1 cellular context compared by ENCODE assay signal in the genomic region with DNA sequence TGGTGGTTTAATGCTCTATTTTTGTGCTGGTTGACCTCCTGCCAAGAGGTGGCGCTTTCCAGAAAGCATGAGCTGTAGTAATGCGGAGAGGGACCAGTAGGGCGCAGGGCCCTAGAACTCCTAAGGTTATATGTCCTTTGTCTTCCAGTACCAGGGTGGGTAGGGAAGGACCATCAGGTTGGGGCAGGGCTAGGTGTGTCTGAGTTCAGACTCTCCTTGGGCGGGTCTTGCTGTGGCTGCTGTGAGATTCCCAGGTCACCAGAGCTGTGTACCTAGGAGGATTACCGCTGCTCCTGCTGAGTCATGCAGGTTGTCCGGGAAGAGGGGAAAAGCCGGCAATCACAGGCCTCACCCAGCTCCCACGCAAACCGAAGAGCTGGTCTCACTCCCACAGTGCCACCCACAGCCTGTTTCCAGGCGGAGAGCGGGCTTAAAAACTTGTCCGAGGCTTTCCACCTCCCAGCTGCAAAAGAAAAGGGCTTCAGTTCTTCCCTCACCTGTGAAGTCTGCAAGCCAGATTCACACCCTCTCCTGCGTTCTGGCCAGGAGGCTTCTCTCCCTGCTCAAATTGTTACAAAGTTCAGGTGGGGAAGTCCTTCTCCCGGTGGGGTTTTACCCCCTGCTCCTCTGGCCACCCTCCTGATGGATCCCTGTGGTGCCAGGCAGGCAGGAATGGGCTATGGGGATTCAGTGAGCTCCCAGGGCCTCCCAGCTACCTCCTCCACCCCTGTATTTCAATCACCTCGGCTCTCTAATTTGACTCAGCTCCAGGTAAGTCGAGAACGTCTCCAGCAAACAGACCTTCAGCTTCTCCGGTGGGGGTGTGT.
A peak's percentile ranks its signal among the peaks of the same experiment; 100 is the strongest.
TF ChIP-seq lines count a peak whose summit lies in the region.

No MANE protein-coding gene starts in this region.

TF ChIP-seq in GM12878, 131 proteins besides CTCF, POLR2A, EP300 and RAD21:
- TF ChIP-seq IKZF1 (conservative IDR thresholded peaks at IDR 0.05) (peak; percentile 27; the same call in 1 of the 2 replicates), SPI1 (IDR thresholded peaks at IDR 0.05; ENCODE audit: borderline replicate concordance, insufficient read depth, low read depth, low read length) (no peak), MEF2B (IDR thresholded peaks at IDR 0.05; ENCODE audit: partially characterized antibody, poor library complexity, severe bottlenecking) (no peak)
